In genomic region chr6:35260642-35261570, GRCh38 we compare ENCODE assay signal across 8 cellular contexts. TPM values are rescaled to one million over a fixed set of nuclear protein-coding genes. Genes with fewer than 3 reads are reported as not detected.
DNase-seq lines count a peak whose midpoint lies in the region; ATAC-seq and TF ChIP-seq lines count a peak whose summit lies in the region.

No MANE protein-coding gene starts in this region.

- peak overlapping the region in 1 of 4 donors; percentile 93 for H3K4me3 ChIP-seq in Peyer's patch

- peaks cover 0 to 13% (median 0%) of the 10 kb centered on the region in 4 donors for H3K4me1 ChIP-seq in Peyer's patch

- peaks cover 38% of the 10 kb centered on the region for H3K4me1 Mint-ChIP-seq in progenitor cell of endocrine pancreas (ENCODE audit: low read depth)

- ATAC-seq in HG03520 (IDR thresholded peaks at IDR 0.05; ENCODE audit: unreplicated experiment): no peak

- H3K36me3 ChIP-seq in Peyer's patch: no peaks in the 10 kb centered on the region

- TF ChIP-seq POLR2A in Peyer's patch (IDR thresholded peaks at IDR 0.05): no peak

- TF ChIP-seq CTCF in Peyer's patch (IDR thresholded peaks at IDR 0.05) (no peak), progenitor cell of endocrine pancreas (IDR thresholded peaks at IDR 0.05; ENCODE audit: unreplicated experiment) (no peak)

- no peaks in the 10 kb centered on the region for H3K27me3 Mint-ChIP-seq in progenitor cell of endocrine pancreas

- peak; percentile 32 for DNase-seq in G401 (ENCODE audit: low spot score)
- DNase-seq in Peyer's patch: no peak
- DNase-seq in epithelial cell of prostate (ENCODE audit: low read depth, low spot score): no peak
- no peak for DNase-seq in progenitor cell of endocrine pancreas (ENCODE audit: low spot score, unreplicated experiment)
- no peak for DNase-seq in NCI-H1436 (lab: John Stamatoyannopoulos, UW)
- no peak for DNase-seq in NCI-H2227 (lab: John Stamatoyannopoulos, UW; ENCODE audit: unreplicated experiment)
- no peak for DNase-seq in dermis blood vessel endothelial cell

- H3K4me3 Mint-ChIP-seq in progenitor cell of endocrine pancreas (ENCODE audit: low read depth): peak overlapping the region; percentile 98

- H3K9me3 Mint-ChIP-seq in progenitor cell of endocrine pancreas (ENCODE audit: low read depth): no peaks in the 10 kb centered on the region

- in situ Hi-C loops in G401 (cut with HindIII; ENCODE audit: low sequenced_read_pairs): no loop called here

- H3K9me3 ChIP-seq in Peyer's patch: no peaks in the 10 kb centered on the region

- peak overlapping the region; percentile 97 for H3K27ac Mint-ChIP-seq in progenitor cell of endocrine pancreas

- H3K27ac ChIP-seq in Peyer's patch (peak overlapping the region; percentile 92 to 97 (median 95)), epithelial cell of prostate (peak overlapping the region; percentile 73)

- no peaks in the 10 kb centered on the region for H3K36me3 Mint-ChIP-seq in progenitor cell of endocrine pancreas (ENCODE audit: insufficient read depth)

- no peaks in the 10 kb centered on the region for H3K27me3 ChIP-seq in Peyer's patch

RNA-seq across cellular contexts. Expression of gene ZNF76, which starts 1.4 kb away (rescaled TPM):
- total RNA-seq in G401 (2014; rRNA removed; shearing (Covaris generic)): 18.6 and 26.0 TPM in 2 replicates
- total RNA-seq in Peyer's patch: 100 to 1,000 TPM in 1 of 4 donors, 10 to 100 TPM in 3; 26.3 to 182 (median 54.8) TPM
- 61.2 and 61.7 TPM in 2 replicates for total RNA-seq in progenitor cell of endocrine pancreas
- total RNA-seq in dermis blood vessel endothelial cell: 27.7 and 32.0 TPM in 2 replicates

RNA-seq across cellular contexts. Expression of gene DEF6, which starts 36.7 kb away (rescaled TPM):
- total RNA-seq in G401 (2014; rRNA removed; shearing (Covaris generic)): 11.3 and 12.6 TPM in 2 replicates
- total RNA-seq in Peyer's patch: 10 to 100 TPM; 11.0 to 85.8 (median 21.5) TPM
- 5.7 and 5.9 TPM in 2 replicates for total RNA-seq in progenitor cell of endocrine pancreas
- 0.88 and 1.0 TPM in 2 replicates for total RNA-seq in dermis blood vessel endothelial cell

RNA-seq across cellular contexts. Expression of gene SCUBE3, which starts 47.1 kb away (rescaled TPM):
- total RNA-seq in G401 (2014; rRNA removed; shearing (Covaris generic)): 0.12 and 0.24 TPM in 2 replicates
- total RNA-seq in Peyer's patch: not detected
- 31.1 and 35.3 TPM in 2 replicates for total RNA-seq in progenitor cell of endocrine pancreas
- 0.85 and 1.7 TPM in 2 replicates for total RNA-seq in dermis blood vessel endothelial cell

Comparison
In these comparisons a context has a peak if more than half of its experiments do, and no peak if none do; other contexts are left out.
1. RNA of gene SCUBE3, which starts 47.1 kb away (total RNA-seq): 31.1 to 35.3 TPM in progenitor cell of endocrine pancreas; 0.85 to 1.7 TPM in dermis blood vessel endothelial cell, 0.12 to 0.24 TPM in G401 and not detected in Peyer's patch; every median in the first group is over 10 times any median in the second.